In genomic region chr20:46364670-46365482, GRCh38 we compare ENCODE assay signal across 8 cellular contexts. TPM values are rescaled to one million over a fixed set of nuclear protein-coding genes. Genes with fewer than 3 reads are reported as not detected.
DNase-seq lines count a peak whose midpoint lies in the region; ATAC-seq and TF ChIP-seq lines count a peak whose summit lies in the region.

No MANE protein-coding gene starts in this region.

- ATAC-seq in activated CD4-positive, alpha-beta T cell treated with anti-CD3 and anti-CD28 coated beads for 36 hours: no peak
- ATAC-seq in GM19467 (IDR thresholded peaks at IDR 0.05; ENCODE audit: unreplicated experiment): no peak
- ATAC-seq in HG02610 (IDR thresholded peaks at IDR 0.05; ENCODE audit: unreplicated experiment): no peak

- DNase-seq in activated CD4-positive, alpha-beta T cell treated with anti-CD3 and anti-CD28 coated beads for 36 hours: no peak
- no peak for DNase-seq in activated CD4-positive, alpha-beta T cell treated with anti-CD3 and anti-CD28 coated beads for 1 hour
- DNase-seq in astrocyte of the cerebellum (ENCODE audit: low read depth) (no peak), testis (no peak)
- no peak for DNase-seq in NK-92 treated with Interleukin-12 subunit alpha and Interleukin-12 subunit beta, amount 100 ng/mL, for 24 hours (lab: John Stamatoyannopoulos, UW)

- H3K4me3 Mint-ChIP-seq in activated CD4-positive, alpha-beta T cell treated with anti-CD3 and anti-CD28 coated beads for 36 hours: peak overlapping the region; percentile 84

- H3K27me3 ChIP-seq in liver (ENCODE audit: control insufficient read depth in 4 of 4, insufficient read depth in 4 of 4, low read length in 3 of 4): no peaks in the 10 kb centered on the region
- no peaks in the 10 kb centered on the region for H3K27me3 ChIP-seq in testis

- H3K9me3 Mint-ChIP-seq in activated CD4-positive, alpha-beta T cell treated with anti-CD3 and anti-CD28 coated beads for 36 hours (ENCODE audit: low read depth): no peaks in the 10 kb centered on the region

- no peaks in the 10 kb centered on the region for H3K27me3 Mint-ChIP-seq in activated CD4-positive, alpha-beta T cell treated with anti-CD3 and anti-CD28 coated beads for 36 hours

- no peak for TF ChIP-seq RAD21 in liver (IDR thresholded peaks at IDR 0.05)

- H3K9me3 ChIP-seq in liver (ENCODE audit: control insufficient read depth in 4 of 4, low read length in 3 of 4) (no peaks in the 10 kb centered on the region), testis (no peaks in the 10 kb centered on the region)

- peak overlapping the region; percentile 83 for H3K27ac Mint-ChIP-seq in activated CD4-positive, alpha-beta T cell treated with anti-CD3 and anti-CD28 coated beads for 36 hours

- CTCF ChIA-PET in activated CD4-positive, alpha-beta T cell treated with anti-CD3 and anti-CD28 coated beads for 36 hours (lab: Charles Lee): interaction anchor here (0.5 to 2.3 kb wide), 11 partner anchors 8 to 366 kb away, joined by 3 to 11 read pairs (median 4); partner anchors contain the start of gene ELMO2

- TF ChIP-seq CTCF in astrocyte of the cerebellum (IDR thresholded peaks at IDR 0.05; ENCODE audit: low read depth, low read length, missing control alignments): no peak
- TF ChIP-seq CTCF in liver (IDR thresholded peaks at IDR 0.05; ENCODE audit: low read depth, low read length, missing input control): no peak
- TF ChIP-seq CTCF in testis (IDR thresholded peaks at IDR 0.05): no peak

- H3K27ac ChIP-seq in liver (ENCODE audit: low read depth in 1 of 2, low read length in 2 of 2) (peak overlapping the region; percentile 99), testis (peak overlapping the region; percentile 95 to 98)

- H3K4me1 Mint-ChIP-seq in activated CD4-positive, alpha-beta T cell treated with anti-CD3 and anti-CD28 coated beads for 36 hours: peaks cover 79% of the 10 kb centered on the region

- POLR2A ChIA-PET in activated CD4-positive, alpha-beta T cell treated with anti-CD3 and anti-CD28 coated beads for 36 hours (lab: Charles Lee): interaction anchor here (1.7 kb wide), 1 partner anchor 42 kb away, joined by 8 read pairs; the partner anchor contains the start of gene ELMO2

- WGBS in liver: 74% methylated on average over 10 of the region's 10 CpGs
- 42 to 49% methylated on average over 10 of the region's 10 CpGs for WGBS in testis, 2 donors

- no peak for TF ChIP-seq POLR2A in testis (IDR thresholded peaks at IDR 0.05)

- peaks cover 1 to 43% (median 16%) of the 10 kb centered on the region in 4 donors for H3K36me3 ChIP-seq in liver (ENCODE audit: control insufficient read depth in 4 of 4, insufficient read depth in 3 of 4, low read depth in 1 of 4, low read length in 3 of 4)
- no peaks in the 10 kb centered on the region for H3K36me3 ChIP-seq in testis (ENCODE audit: low read depth, missing control alignments)

- H3K4me3 ChIP-seq in astrocyte of the cerebellum (ENCODE audit: low read depth, low read length): peak overlapping the region; percentile 99
- peak overlapping the region; percentile 67 to 87 (median 87) for H3K4me3 ChIP-seq in liver (ENCODE audit: low read depth in 1 of 3, low read length in 3 of 3)
- peak overlapping the region; percentile 87 to 96 for H3K4me3 ChIP-seq in testis

- H3K36me3 Mint-ChIP-seq in activated CD4-positive, alpha-beta T cell treated with anti-CD3 and anti-CD28 coated beads for 36 hours (ENCODE audit: low read depth): peaks cover 53% of the 10 kb centered on the region

- in situ Hi-C loops in astrocyte of the cerebellum (cut with HindIII; ENCODE audit: low sequenced_read_pairs): no loop called here

- intact Hi-C loops in activated CD4-positive, alpha-beta T cell treated with anti-CD3 and anti-CD28 coated beads for 36 hours (cut with DNase I, micrococcal nuclease): loop anchor here (1.0 to 10.0 kb wide), 14 partner anchors 36 to 1458 kb away; partner anchors contain the start of genes ELMO2 (in 2 of the 2), TP53RK (in 2 of the 2), DNTTIP1 (in 1 of the 2) and SPATA25 (in 1 of the 2)
- intact Hi-C loops in testis (cut with DNase I; ENCODE audit: low total_unique reads): loop anchor here (5.0 kb wide), 1 partner anchor 37 kb away; no protein-coding TSS in a partner anchor

- H3K9ac ChIP-seq in liver (ENCODE audit: low read depth in 1 of 2, low read length in 2 of 2): no peak overlapping the region

- H3K4me1 ChIP-seq in liver (ENCODE audit: control insufficient read depth in 4 of 4, insufficient read depth in 4 of 4, low read length in 3 of 4) (peaks cover 0 to 34% (median 26%) of the 10 kb centered on the region in 4 donors), testis (peaks cover 35% of the 10 kb centered on the region)

TF ChIP-seq in liver, 16 proteins besides CTCF, POLR2A, EP300 and RAD21:
- TF ChIP-seq YY1 (IDR thresholded peaks at IDR 0.05) (no peak), HNF4G (IDR thresholded peaks at IDR 0.05) (no peak), FOXA2 (IDR thresholded peaks at IDR 0.05) (no peak), SP1 (IDR thresholded peaks at IDR 0.05) (no peak)
- TF ChIP-seq, protein P1, sequence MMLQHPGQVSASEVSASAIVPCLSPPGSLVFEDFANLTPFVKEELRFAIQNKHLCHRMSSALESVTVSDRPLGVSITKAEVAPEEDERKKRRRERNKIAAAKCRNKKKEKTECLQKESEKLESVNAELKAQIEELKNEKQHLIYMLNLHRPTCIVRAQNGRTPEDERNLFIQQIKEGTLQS (IDR thresholded peaks at IDR 0.05): no peak
- TF ChIP-seq, protein P2, sequence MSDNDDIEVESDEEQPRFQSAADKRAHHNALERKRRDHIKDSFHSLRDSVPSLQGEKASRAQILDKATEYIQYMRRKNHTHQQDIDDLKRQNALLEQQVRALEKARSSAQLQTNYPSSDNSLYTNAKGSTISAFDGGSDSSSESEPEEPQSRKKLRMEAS (IDR thresholded peaks at IDR 0.05): no peak
TF ChIP-seq in liver: peak in this region for 0.

RNA-seq across cellular contexts. Expression of gene ELMO2, which starts 41.5 kb away (rescaled TPM):
- total RNA-seq in activated CD4-positive, alpha-beta T cell treated with anti-CD3 and anti-CD28 coated beads for 36 hours: 10 to 100 TPM; 47.4 to 54.6 TPM
- 10 to 100 TPM; 15.2 to 16.0 TPM for total RNA-seq in liver
- polyA plus RNA-seq in liver: 10 to 100 TPM in 1 of 2 donors, 1 to 10 TPM in 1; 7.9 to 12.6 TPM
- total RNA-seq in testis: 100 to 1,000 TPM; 120 to 128 TPM
- 78.8 TPM for polyA plus RNA-seq in testis (ENCODE audit: insufficient read depth, low read depth, low replicate concordance)

RNA-seq across cellular contexts. Expression of gene CDH22, which starts 56.6 kb away (rescaled TPM):
- total RNA-seq in activated CD4-positive, alpha-beta T cell treated with anti-CD3 and anti-CD28 coated beads for 36 hours: not detected
- not detected for total RNA-seq in liver
- under 1 TPM in 1 of 2 donors, not detected in 1; 0.02 TPM for polyA plus RNA-seq in liver
- 1 to 10 TPM; 1.8 to 2.6 TPM for total RNA-seq in testis
- polyA plus RNA-seq in testis (ENCODE audit: insufficient read depth, low read depth, low replicate concordance): 2.6 TPM
